Comparison of ENCODE assay signal across 2 cellular contexts in the genomic region with DNA sequence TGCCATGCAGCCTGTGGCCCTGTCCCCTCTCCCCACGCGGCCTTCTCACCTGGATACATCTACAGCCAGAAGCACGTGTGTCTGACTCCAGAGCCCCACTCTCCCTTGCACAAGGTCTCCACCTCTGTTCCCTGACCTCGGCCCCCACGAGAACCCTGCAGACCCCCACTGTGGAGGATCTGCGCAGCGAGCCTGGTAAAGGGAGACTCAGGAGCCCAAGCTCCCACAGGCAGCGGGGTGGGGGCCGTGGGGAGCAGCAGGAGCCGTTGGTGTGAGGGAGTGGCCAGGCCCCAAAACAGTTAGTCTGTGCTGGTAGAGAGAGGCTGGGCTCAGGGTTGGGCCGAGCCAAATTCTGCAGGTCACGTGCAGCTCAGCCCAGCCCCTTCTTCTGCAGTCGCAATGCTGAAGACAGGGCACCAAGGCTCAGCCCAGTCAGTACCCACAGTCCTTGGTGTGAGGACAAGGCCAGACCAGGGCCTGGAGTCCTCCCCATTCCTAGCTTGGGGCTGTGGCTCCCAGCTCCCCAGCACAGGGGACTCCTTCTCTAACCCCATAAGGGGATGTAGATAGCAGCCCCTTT.
TF ChIP-seq lines count a peak whose summit lies in the region.

No MANE protein-coding gene starts in this region.

TF ChIP-seq in A549, 52 proteins besides CTCF, POLR2A, EP300 and RAD21:
- no peak for TF ChIP-seq HOXB5 (CRISPR knock-in tag; IDR thresholded peaks at IDR 0.05)
- TF ChIP-seq TP53 (CRISPR knock-in tag; IDR thresholded peaks at IDR 0.05) = no peak
- no peak for TF ChIP-seq CEBPB (IDR thresholded peaks at IDR 0.05)
- TF ChIP-seq EHF (CRISPR knock-in tag; IDR thresholded peaks at IDR 0.05) = no peak
- TF ChIP-seq HOXB13 (CRISPR knock-in tag; IDR thresholded peaks at IDR 0.05; ENCODE audit: low read depth) = no peak
- TF ChIP-seq, protein P1, sequence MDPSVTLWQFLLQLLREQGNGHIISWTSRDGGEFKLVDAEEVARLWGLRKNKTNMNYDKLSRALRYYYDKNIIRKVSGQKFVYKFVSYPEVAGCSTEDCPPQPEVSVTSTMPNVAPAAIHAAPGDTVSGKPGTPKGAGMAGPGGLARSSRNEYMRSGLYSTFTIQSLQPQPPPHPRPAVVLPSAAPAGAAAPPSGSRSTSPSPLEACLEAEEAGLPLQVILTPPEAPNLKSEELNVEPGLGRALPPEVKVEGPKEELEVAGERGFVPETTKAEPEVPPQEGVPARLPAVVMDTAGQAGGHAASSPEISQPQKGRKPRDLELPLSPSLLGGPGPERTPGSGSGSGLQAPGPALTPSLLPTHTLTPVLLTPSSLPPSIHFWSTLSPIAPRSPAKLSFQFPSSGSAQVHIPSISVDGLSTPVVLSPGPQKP (IDR thresholded peaks at IDR 0.05; ENCODE audit: low read depth, low read length) = no peak
- no peak for TF ChIP-seq HDAC2 (IDR thresholded peaks at IDR 0.05)
- TF ChIP-seq KDM1A (IDR thresholded peaks at IDR 0.05; ENCODE audit: low read depth) = no peak
- no peak for TF ChIP-seq EHMT2 (IDR thresholded peaks at IDR 0.05; ENCODE audit: low read depth)
- no peak for TF ChIP-seq JUN (IDR thresholded peaks at IDR 0.05)
- TF ChIP-seq TFCP2L1 (CRISPR knock-in tag; IDR thresholded peaks at IDR 0.05) = no peak
- no peak for TF ChIP-seq HEYL (CRISPR knock-in tag; IDR thresholded peaks at IDR 0.05)
- TF ChIP-seq MAFK (IDR thresholded peaks at IDR 0.05; ENCODE audit: partially characterized antibody) = no peak
- no peak for TF ChIP-seq JUNB (IDR thresholded peaks at IDR 0.05)

TF ChIP-seq in K562, 482 proteins besides CTCF, POLR2A, EP300 and RAD21:
- TF ChIP-seq SMARCE1 (IDR thresholded peaks at IDR 0.05) = no peak
- TF ChIP-seq HMGXB4 (CRISPR knock-in tag; IDR thresholded peaks at IDR 0.05) = no peak
- peak; percentile 61 for TF ChIP-seq USF2 (CRISPR knock-in tag; IDR thresholded peaks at IDR 0.05)
- 0 out of 2 replicates have a peak, but pooled peaks have one; percentile 2 for TF ChIP-seq TFE3 (CRISPR knock-in tag; IDR thresholded peaks at IDR 0.05)
- TF ChIP-seq PRDM10 (IDR thresholded peaks at IDR 0.05; ENCODE audit: partially characterized antibody) = no peak
- no peak for TF ChIP-seq PTTG1 (tag; IDR thresholded peaks at IDR 0.05; ENCODE audit: low read depth)
- TF ChIP-seq, protein P2, sequence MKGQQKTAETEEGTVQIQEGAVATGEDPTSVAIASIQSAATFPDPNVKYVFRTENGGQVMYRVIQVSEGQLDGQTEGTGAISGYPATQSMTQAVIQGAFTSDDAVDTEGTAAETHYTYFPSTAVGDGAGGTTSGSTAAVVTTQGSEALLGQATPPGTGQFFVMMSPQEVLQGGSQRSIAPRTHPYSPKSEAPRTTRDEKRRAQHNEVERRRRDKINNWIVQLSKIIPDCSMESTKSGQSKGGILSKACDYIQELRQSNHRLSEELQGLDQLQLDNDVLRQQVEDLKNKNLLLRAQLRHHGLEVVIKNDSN (CRISPR knock-in tag; IDR thresholded peaks at IDR 0.05) = peak; percentile 68
- no peak for TF ChIP-seq SMAD2 (IDR thresholded peaks at IDR 0.05; ENCODE audit: low read depth, low read length)
